In the genomic region with DNA sequence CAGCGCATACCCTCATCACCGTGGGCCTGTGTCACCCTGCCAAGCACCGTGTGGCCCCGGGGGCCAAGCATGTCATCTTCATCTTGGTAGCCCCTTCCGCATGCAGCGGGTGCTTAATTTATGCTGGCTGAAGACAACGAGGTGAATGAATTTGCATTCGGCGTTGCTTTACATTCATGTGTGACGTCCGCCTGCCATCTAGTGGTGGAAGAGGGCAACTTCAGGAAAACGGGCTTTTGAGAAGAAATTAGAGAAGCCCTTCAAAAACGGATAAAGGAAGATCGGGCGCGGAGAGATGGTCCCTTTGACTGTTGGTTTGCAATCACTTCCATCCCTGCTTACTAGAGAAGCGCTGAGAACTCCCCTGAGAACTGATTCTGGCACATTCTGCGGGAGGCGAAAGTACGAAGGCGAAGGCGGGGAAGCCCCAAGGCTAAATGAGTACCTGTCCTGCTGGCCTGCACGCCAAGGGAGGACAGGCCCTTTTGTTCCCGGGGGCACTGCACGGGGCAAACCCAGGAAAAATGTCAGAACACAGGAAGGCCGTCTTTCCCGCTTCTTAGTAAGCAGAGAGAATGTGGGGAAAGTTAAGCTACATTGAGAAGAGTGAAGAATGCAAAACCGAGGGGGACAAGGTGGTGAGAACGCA, we compare ENCODE assay signal across 8 cellular contexts.
DNase-seq lines count a peak whose midpoint lies in the region; ATAC-seq, FAIRE-seq and TF ChIP-seq lines count a peak whose summit lies in the region.

No MANE protein-coding gene starts in this region.

- TF ChIP-seq POLR2A in gastroesophageal sphincter (IDR thresholded peaks at IDR 0.05) = no peak
- no peak for TF ChIP-seq POLR2A in upper lobe of left lung (IDR thresholded peaks at IDR 0.05)

- DNase-seq in COLO668 (lab: John Stamatoyannopoulos, UW; ENCODE audit: unreplicated experiment) (peak; percentile 85), M059J (ENCODE audit: low read depth) (peak; percentile 66), RWPE1 (ENCODE audit: low spot score) (peak; percentile 53), pancreas (peak in 5 of 6 donors; percentile 41 to 78 (median 57)), upper lobe of left lung (peak in 1 of 2 donors; percentile 58)
- DNase-seq in activated effector memory CD4-positive, alpha-beta T cell treated with anti-CD3 and anti-CD28 coated beads, Interleukin-2, amount 50 U/mL, for 16 hours = peak; percentile 81

- no peak for FAIRE-seq in pancreas (lab: Jason Lieb, UNC)

- TF ChIP-seq EP300 in gastroesophageal sphincter (IDR thresholded peaks at IDR 0.05) = no peak
- no peak for TF ChIP-seq EP300 in upper lobe of left lung (IDR thresholded peaks at IDR 0.05)

- ATAC-seq in GM21423 (IDR thresholded peaks at IDR 0.05; ENCODE audit: unreplicated experiment) (peak; percentile 59), gastroesophageal sphincter (no peak), pancreas (peak; percentile 75 to 89 (median 84)), upper lobe of left lung (ENCODE audit: low FRiP score in 2 of 2) (peak; percentile 56 to 68)

- intact Hi-C loops in pancreas (cut with DNase I) = loop anchor here in 1 of 3 donors (10.0 kb wide), 1 partner anchor 1694 kb away; no protein-coding TSS in a partner anchor

- H3K9me3 ChIP-seq in gastroesophageal sphincter (no peaks in the 10 kb centered on the region), pancreas (no peaks in the 10 kb centered on the region), upper lobe of left lung (no peaks in the 10 kb centered on the region)

- WGBS in gastroesophageal sphincter (ENCODE audit: low coverage in 1 of 2), 2 donors = 31 to 40% methylated on average over 6 to 16 of the region's 29 CpGs
- WGBS in pancreas, 2 donors = 14 to 20% methylated on average over 29 of the region's 29 CpGs
- 30 to 31% methylated on average over 25 to 29 of the region's 29 CpGs for WGBS in upper lobe of left lung, 2 donors

- H3K27ac ChIP-seq in RWPE1 = no peak overlapping the region
- H3K27ac ChIP-seq in gastroesophageal sphincter = no peak overlapping the region
- H3K27ac ChIP-seq in pancreas = no peak overlapping the region
- H3K27ac ChIP-seq in upper lobe of left lung = no peak overlapping the region

- H3K4me3 ChIP-seq in gastroesophageal sphincter = no peak overlapping the region
- peak overlapping the region in 2 of 4 donors; percentile 23 to 39 for H3K4me3 ChIP-seq in pancreas
- peak overlapping the region in 3 of 4 donors; percentile 4 to 32 (median 26) for H3K4me3 ChIP-seq in upper lobe of left lung

- CTCF ChIA-PET in RWPE1 (lab: Yijun Ruan, JAX) = interaction anchor here (0.6 kb wide), 1 partner anchor 278 kb away, joined by 3 read pairs; no protein-coding TSS in a partner anchor

- H3K36me3 ChIP-seq in gastroesophageal sphincter (no peaks in the 10 kb centered on the region), pancreas (no peaks in the 10 kb centered on the region), upper lobe of left lung (no peaks in the 10 kb centered on the region)

- POLR2A ChIA-PET in RWPE1 (lab: Yijun Ruan, JAX; ENCODE audit: low non-redundant PET) = no interaction called here

- H3K27me3 ChIP-seq in gastroesophageal sphincter (no peaks in the 10 kb centered on the region), pancreas (no peaks in the 10 kb centered on the region), upper lobe of left lung (no peaks in the 10 kb centered on the region)

- H3K4me1 ChIP-seq in gastroesophageal sphincter = peaks cover 0 to 33% (median 0%) of the 10 kb centered on the region in 3 donors
- H3K4me1 ChIP-seq in pancreas = peaks cover 5 to 9% (median 7%) of the 10 kb centered on the region in 3 donors
- peaks cover 0 to 23% (median 11%) of the 10 kb centered on the region in 4 donors for H3K4me1 ChIP-seq in upper lobe of left lung

- TF ChIP-seq CTCF in RWPE1 (conservative IDR thresholded peaks at IDR 0.05; ENCODE audit: low read depth) (peak; percentile 94), gastroesophageal sphincter (IDR thresholded peaks at IDR 0.05) (peak in 3 of 4 experiments; percentile 86 to 88 (median 87)), pancreas (IDR thresholded peaks at IDR 0.05) (peak; percentile 72 to 75 (median 73)), upper lobe of left lung (IDR thresholded peaks at IDR 0.05) (peak; percentile 69 to 87 (median 80))

Comparison
In these comparisons a context has a peak if more than half of its experiments do, and no peak if none do; other contexts are left out.
1. H3K4me3 ChIP-seq: peak in upper lobe of left lung (3 of 4); none in gastroesophageal sphincter (0 of 2).
2. Peak in every context shown above with its lines, with median percentiles within 50 percentile points of each other: CTCF ChIP-seq.